In genomic region chr2:12071343-12071742, GRCh38 we compare ENCODE assay signal across 12 cellular contexts.
DNase-seq lines count a peak whose midpoint lies in the region; ATAC-seq and TF ChIP-seq lines count a peak whose summit lies in the region.
"Had no signal": no experiment of that assay in that cellular context is flagged by ENCODE, and none has a peak within 500 bp of the region (broad histone marks: within the 10 kb centered on the region; RNA-seq: fewer than 3 reads in every experiment).

No MANE protein-coding gene starts in this region.

- no peaks in the 10 kb centered on the region for H3K9me3 ChIP-seq in esophagus squamous epithelium
- H3K9me3 ChIP-seq: body of pancreas, testis had no signal

- H3K27ac ChIP-seq in esophagus squamous epithelium = no peak overlapping the region
- H3K27ac ChIP-seq: body of pancreas, testis had no signal

- peak; percentile 63 for ATAC-seq in GM18909 (IDR thresholded peaks at IDR 0.05; ENCODE audit: poor library complexity, unreplicated experiment)
- peak; percentile 60 for ATAC-seq in GM21786 (IDR thresholded peaks at IDR 0.05; ENCODE audit: unreplicated experiment)
- peak; percentile 81 for ATAC-seq in HG03432 (IDR thresholded peaks at IDR 0.05; ENCODE audit: unreplicated experiment)
- ATAC-seq: body of pancreas had no signal

- H3K27me3 ChIP-seq in esophagus squamous epithelium = no peaks in the 10 kb centered on the region
- H3K27me3 ChIP-seq: body of pancreas, testis had no signal

- no peaks in the 10 kb centered on the region for H3K36me3 ChIP-seq in esophagus squamous epithelium

- TF ChIP-seq CTCF in esophagus squamous epithelium (IDR thresholded peaks at IDR 0.05) = no peak

- peak; percentile 63 for DNase-seq in germinal center (ENCODE audit: low spot score)
- DNase-seq in esophagus squamous epithelium (lab: John Stamatoyannopoulos, UW) = no peak
- no peak for DNase-seq in hippocampal formation (lab: John Stamatoyannopoulos, UW)
- no peak for DNase-seq in kidney tubule cell (ENCODE audit: low spot score)
- DNase-seq: body of pancreas; DMS53; NCI-H345; stimulated activated CD4-positive, alpha-beta T cell treated with anti-CD3 and anti-CD28 coated beads, Interleukin-1b, Interleukin-23, amount 100 ng/mL, for 48 hours; testis had no signal

- H3K4me1 ChIP-seq in esophagus squamous epithelium = no peaks in the 10 kb centered on the region
- H3K4me1 ChIP-seq: body of pancreas had no signal

- H3K4me3 ChIP-seq in esophagus squamous epithelium = no peak overlapping the region
- H3K4me3 ChIP-seq: body of pancreas, testis had no signal

- intact Hi-C loops in esophagus squamous epithelium (cut with DNase I) = no loop called here

- TF ChIP-seq POLR2A in esophagus squamous epithelium (IDR thresholded peaks at IDR 0.05) = no peak
